Comparison of ENCODE assay signal across 10 cellular contexts in the genomic region with DNA sequence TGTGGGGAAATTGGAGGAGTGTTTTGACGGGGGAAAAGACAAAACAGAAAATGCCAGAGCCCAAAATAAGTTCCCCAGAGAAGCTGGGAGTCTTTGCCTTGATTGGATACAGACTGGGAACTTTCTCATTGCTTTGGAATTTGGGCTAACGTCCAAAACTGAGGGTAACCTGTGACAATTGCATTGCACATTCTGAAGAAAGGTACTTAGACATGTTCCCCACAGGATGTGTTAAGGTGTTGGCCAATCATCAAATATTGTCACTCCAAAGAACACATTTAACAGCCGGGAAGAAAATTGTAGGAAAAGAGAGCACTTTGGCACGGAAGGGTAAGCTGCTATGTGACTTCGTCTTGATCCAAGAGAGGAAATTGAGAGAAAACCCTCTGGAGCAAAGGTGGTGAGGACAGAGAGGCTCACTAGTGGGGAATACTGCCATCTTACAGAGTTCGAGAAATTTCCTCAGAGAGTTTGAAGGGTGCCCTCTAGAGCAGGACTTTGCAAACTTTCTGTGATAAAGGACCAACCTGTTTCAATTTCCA.
A peak's percentile ranks its signal among the peaks of the same experiment; 100 is the strongest.
DNase-seq lines count a peak whose midpoint lies in the region; ATAC-seq and TF ChIP-seq lines count a peak whose summit lies in the region.
"Had no signal": no experiment of that assay in that cellular context is flagged by ENCODE, and none has a peak within 500 bp of the region (broad histone marks: within the 10 kb centered on the region; RNA-seq: fewer than 3 reads in every experiment).

No MANE protein-coding gene starts in this region.

- no CpG with 5 or more reads among the region's 6 CpGs for whole genome bisulfite sequencing in neuronal stem cell (ENCODE audit: extremely low coverage in 2 of 2, insufficient read length in 2 of 2, insufficient replicate concordance in 1 of 2), 2 donors

- no TSS peak for BruUV-seq in Panc1 (replicated peaks; lab: Mats Ljungman, UMichigan)

- POLR2A ChIA-PET in Panc1 (lab: Charles Lee) = no interaction called here

- H4K8ac ChIP-seq in neuronal stem cell (ENCODE audit: low read depth, low read length) = no peak overlapping the region

- CTCF ChIA-PET in Panc1 (lab: Charles Lee) = no interaction called here

- no peak overlapping the region for H3K14ac ChIP-seq in neuronal stem cell (ENCODE audit: low read length)

- intact Hi-C loops in Panc1 (cut with micrococcal nuclease; ENCODE audit: unreplicated experiment) = loop anchor here (10.0 kb wide), 1 partner anchor 342 kb away; no protein-coding TSS in a partner anchor

- H3K27ac ChIP-seq in Panc1 (ENCODE audit: low read length) = peak overlapping the region; percentile 77
- H3K27ac ChIP-seq in osteoblast (ENCODE audit: low read depth, low read length) = no peak overlapping the region
- H3K27ac ChIP-seq in neuronal stem cell (replicated peaks; ENCODE audit: low read length) = no peak overlapping the region

- H3K79me2 ChIP-seq in osteoblast (ENCODE audit: insufficient read depth, low read length) = no peaks in the 10 kb centered on the region

- peak; percentile 81 for ATAC-seq in Panc1
- ATAC-seq: T-helper 17 cell had no signal

- no peaks in the 10 kb centered on the region for H3K79me1 ChIP-seq in neuronal stem cell (ENCODE audit: low read depth, low read length)

- H3K9me3 ChIP-seq in Panc1 (ENCODE audit: control insufficient read depth, insufficient read depth, low read depth, low read length) = peaks cover 8% of the 10 kb centered on the region; the same call in 1 of the 2 replicates
- H3K9me3 ChIP-seq in osteoblast (ENCODE audit: low read depth, low read length) = no peaks in the 10 kb centered on the region
- H3K9me3 ChIP-seq in neuronal stem cell (replicated peaks in 1 of 2; ENCODE audit: control insufficient read depth in 2 of 2, insufficient read depth in 1 of 2, low read depth in 1 of 2, low read length in 2 of 2) = no peaks in the 10 kb centered on the region
- H3K9me3 ChIP-seq: adrenal gland had no signal

- DNase-seq in Caki2 (ENCODE audit: low read depth) (peak; percentile 91), Panc1 (ENCODE audit: low read depth, low spot score) (peak; percentile 74), fibroblast of mammary gland (ENCODE audit: low read depth) (peak; percentile 75), osteoblast (ENCODE audit: insufficient read length, low spot score, missing footprints) (no peak), SIG-M5 treated with dmso at 0.1 percent for 504 hours (lab: John Stamatoyannopoulos, UW; ENCODE audit: unreplicated experiment) (no peak), NCI-H2107 (lab: John Stamatoyannopoulos, UW) (no peak), foreskin melanocyte (no peak), neuronal stem cell (ENCODE audit: low spot score) (no peak)
- DNase-seq: T-helper 17 cell had no signal

- no peak overlapping the region for H3K23ac ChIP-seq in neuronal stem cell (ENCODE audit: low read depth, low read length, poor library complexity)

- no peak overlapping the region for H2BK15ac ChIP-seq in neuronal stem cell (ENCODE audit: low read length)

- no peaks in the 10 kb centered on the region for H4K20me1 ChIP-seq in osteoblast (ENCODE audit: insufficient read depth, low read length)

- no peak overlapping the region for H3K4me3 ChIP-seq in Panc1 (ENCODE audit: low read depth in 2 of 2, low read length in 2 of 2)
- H3K4me3 ChIP-seq in fibroblast of mammary gland (ENCODE audit: control insufficient read depth, low read depth, low read length) = no peak overlapping the region
- H3K4me3 ChIP-seq in osteoblast (ENCODE audit: insufficient read depth, low read length) = no peak overlapping the region
- no peak overlapping the region for H3K4me3 ChIP-seq in neuronal stem cell (ENCODE audit: low read length in 2 of 2)
- H3K4me3 ChIP-seq: adrenal gland had no signal

- peak; percentile 58 for TF ChIP-seq CTCF in Panc1 (IDR thresholded peaks at IDR 0.05)
- peak; percentile 29 for TF ChIP-seq CTCF in fibroblast of mammary gland (conservative IDR thresholded peaks at IDR 0.05; ENCODE audit: control insufficient read depth, insufficient read depth, low read depth, low read length)
- TF ChIP-seq CTCF in osteoblast (IDR thresholded peaks at IDR 0.05; ENCODE audit: extremely low read depth, low read depth, low read length) = peak; percentile 16

- no peak overlapping the region for H2BK12ac ChIP-seq in neuronal stem cell (ENCODE audit: low read length)

- H3K9ac ChIP-seq in neuronal stem cell (ENCODE audit: low read depth, low read length, poor library complexity) = no peak overlapping the region

- no peak overlapping the region for H3K4ac ChIP-seq in neuronal stem cell (ENCODE audit: low read length)

- in situ Hi-C loops in Caki2 (cut with HindIII; ENCODE audit: low pct_unique_long_range_greater_than_20kb, low sequenced_read_pairs) = no loop called here
- in situ Hi-C loops in Panc1 (cut with HindIII; ENCODE audit: low pct_unique_long_range_greater_than_20kb, low sequenced_read_pairs) = no loop called here

- no peak overlapping the region for H4K91ac ChIP-seq in neuronal stem cell (ENCODE audit: low read depth, low read length, poor library complexity)

- no peak overlapping the region for H2BK120ac ChIP-seq in neuronal stem cell (ENCODE audit: low read depth, low read length)

- no peak overlapping the region for H2AK5ac ChIP-seq in neuronal stem cell (ENCODE audit: low read depth, low read length)

- H3K18ac ChIP-seq in neuronal stem cell (ENCODE audit: low read length) = no peak overlapping the region

- H3K27me3 ChIP-seq in Panc1 (ENCODE audit: control insufficient read depth, insufficient read depth, low read length) (no peaks in the 10 kb centered on the region), osteoblast (ENCODE audit: insufficient read depth, low read length) (no peaks in the 10 kb centered on the region), neuronal stem cell (ENCODE audit: control insufficient read depth in 3 of 3, insufficient read depth in 3 of 3, low read depth in 1 of 3, low read length in 3 of 3) (no peaks in the 10 kb centered on the region)
- H3K27me3 ChIP-seq: adrenal gland had no signal

- H3K4me1 ChIP-seq in Panc1 (ENCODE audit: control insufficient read depth, insufficient read depth, low read length) = 0 out of 2 replicates have a peak, but pooled peaks cover 7% of the 10 kb centered on the region
- peaks cover 15% of the 10 kb centered on the region for H3K4me1 ChIP-seq in osteoblast (ENCODE audit: insufficient read depth, low read length)
- peaks cover 0 to 7% of the 10 kb centered on the region in 2 donors for H3K4me1 ChIP-seq in neuronal stem cell (ENCODE audit: control insufficient read depth in 2 of 2, insufficient read depth in 1 of 2, low read depth in 1 of 2, low read length in 2 of 2)

- H2AFZ ChIP-seq in osteoblast (ENCODE audit: low read length) = peak overlapping the region; percentile 9
- H2AFZ ChIP-seq in neuronal stem cell (ENCODE audit: low read length) = no peak overlapping the region

- no peak overlapping the region for H2BK5ac ChIP-seq in neuronal stem cell (ENCODE audit: low read length)

- no peaks in the 10 kb centered on the region for H3K36me3 ChIP-seq in Panc1 (ENCODE audit: control insufficient read depth, insufficient read depth, low read length)
- H3K36me3 ChIP-seq in osteoblast (ENCODE audit: insufficient read depth, low read length) = no peaks in the 10 kb centered on the region
- no peaks in the 10 kb centered on the region for H3K36me3 ChIP-seq in neuronal stem cell (replicated peaks in 1 of 2; ENCODE audit: control insufficient read depth in 2 of 2, insufficient read depth in 2 of 2, low read length in 2 of 2)
- H3K36me3 ChIP-seq: adrenal gland had no signal

- H3K4me2 ChIP-seq in osteoblast (ENCODE audit: insufficient read depth, low read length) (peak overlapping the region; percentile 18), neuronal stem cell (ENCODE audit: insufficient read depth, low read length, poor library complexity, severe bottlenecking) (no peak overlapping the region)

Comparison
In these comparisons a context has a peak if more than half of its experiments do, and no peak if none do; other contexts are left out.
1. DNase-seq: peak in Caki2 (single experiment), Panc1 (single experiment) and fibroblast of mammary gland (single experiment); none in osteoblast (single experiment), SIG-M5 treated with dmso at 0.1 percent for 504 hours (single experiment), NCI-H2107 (single experiment), foreskin melanocyte (single experiment) and neuronal stem cell (single experiment).
2. Peak in every context shown above with its lines, with median percentiles within 50 percentile points of each other: CTCF ChIP-seq.